In genomic region chr6:17930321-17930993, GRCh38 we compare ENCODE assay signal across 1 cellular context.
TF ChIP-seq lines count a peak whose summit lies in the region.

No MANE protein-coding gene starts in this region.

TF ChIP-seq in HepG2, 621 proteins besides CTCF, POLR2A, EP300 and RAD21 (continued from another document and continues in another):
- TF ChIP-seq, protein P1, sequence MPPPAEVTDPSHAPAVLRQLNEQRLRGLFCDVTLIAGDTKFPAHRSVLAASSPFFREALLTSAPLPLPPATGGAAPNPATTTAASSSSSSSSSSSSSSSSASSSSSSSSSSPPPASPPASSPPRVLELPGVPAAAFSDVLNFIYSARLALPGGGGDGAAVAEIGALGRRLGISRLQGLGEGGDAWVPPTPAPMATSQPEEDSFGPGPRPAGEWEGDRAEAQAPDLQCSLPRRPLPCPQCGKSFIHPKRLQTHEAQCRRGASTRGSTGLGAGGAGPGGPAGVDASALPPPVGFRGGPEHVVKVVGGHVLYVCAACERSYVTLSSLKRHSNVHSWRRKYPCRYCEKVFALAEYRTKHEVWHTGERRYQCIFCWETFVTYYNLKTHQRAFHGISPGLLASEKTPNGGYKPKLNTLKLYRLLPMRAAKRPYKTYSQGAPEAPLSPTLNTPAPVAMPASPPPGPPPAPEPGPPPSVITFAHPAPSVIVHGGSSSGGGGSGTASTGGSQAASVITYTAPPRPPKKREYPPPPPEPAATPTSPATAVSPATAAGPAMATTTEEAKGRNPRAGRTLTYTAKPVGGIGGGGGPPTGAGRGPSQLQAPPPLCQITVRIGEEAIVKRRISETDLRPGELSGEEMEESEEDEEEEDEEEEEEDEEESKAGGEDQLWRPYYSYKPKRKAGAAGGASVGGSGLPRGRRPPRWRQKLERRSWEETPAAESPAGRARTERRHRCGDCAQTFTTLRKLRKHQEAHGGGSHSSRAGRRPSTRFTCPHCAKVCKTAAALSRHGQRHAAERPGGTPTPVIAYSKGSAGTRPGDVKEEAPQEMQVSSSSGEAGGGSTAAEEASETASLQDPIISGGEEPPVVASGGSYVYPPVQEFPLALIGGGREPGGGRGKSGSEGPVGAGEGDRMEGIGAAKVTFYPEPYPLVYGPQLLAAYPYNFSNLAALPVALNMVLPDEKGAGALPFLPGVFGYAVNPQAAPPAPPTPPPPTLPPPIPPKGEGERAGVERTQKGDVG (CRISPR knock-in tag; IDR thresholded peaks at IDR 0.05; ENCODE audit: borderline replicate concordance): no peak
- TF ChIP-seq ZNF556 (CRISPR knock-in tag; IDR thresholded peaks at IDR 0.05; ENCODE audit: borderline replicate concordance): 0 out of 2 replicates have a peak, but pooled peaks have one; percentile 55
- TF ChIP-seq FOSL2 (CRISPR knock-in tag; IDR thresholded peaks at IDR 0.05): 0 out of 2 replicates have a peak, but pooled peaks have one; percentile 12
- TF ChIP-seq ZNF609 (CRISPR knock-in tag; IDR thresholded peaks at IDR 0.05; ENCODE audit: borderline replicate concordance): peak; percentile 55; the same call in 1 of the 2 replicates
- TF ChIP-seq ZIK1 (CRISPR knock-in tag; IDR thresholded peaks at IDR 0.05; ENCODE audit: borderline replicate concordance, low read depth): no peak
- TF ChIP-seq, protein P2, sequence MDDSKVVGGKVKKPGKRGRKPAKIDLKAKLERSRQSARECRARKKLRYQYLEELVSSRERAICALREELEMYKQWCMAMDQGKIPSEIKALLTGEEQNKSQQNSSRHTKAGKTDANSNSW (CRISPR knock-in tag; IDR thresholded peaks at IDR 0.05; ENCODE audit: borderline replicate concordance): no peak
- no peak for TF ChIP-seq HHEX (CRISPR knock-in tag; IDR thresholded peaks at IDR 0.05)
- TF ChIP-seq ZNF232 (CRISPR knock-in tag; IDR thresholded peaks at IDR 0.05; ENCODE audit: borderline replicate concordance): no peak
- TF ChIP-seq RAD51 (IDR thresholded peaks at IDR 0.05; ENCODE audit: borderline replicate concordance): no peak
- no peak for TF ChIP-seq ZNF331 (CRISPR knock-in tag; IDR thresholded peaks at IDR 0.05)
- peak; percentile 15; the same call in 1 of the 2 replicates for TF ChIP-seq HDAC2 (CRISPR knock-in tag; IDR thresholded peaks at IDR 0.05)
- no peak for TF ChIP-seq ZNF143 (CRISPR knock-in tag; IDR thresholded peaks at IDR 0.05)
- TF ChIP-seq, protein P3, sequence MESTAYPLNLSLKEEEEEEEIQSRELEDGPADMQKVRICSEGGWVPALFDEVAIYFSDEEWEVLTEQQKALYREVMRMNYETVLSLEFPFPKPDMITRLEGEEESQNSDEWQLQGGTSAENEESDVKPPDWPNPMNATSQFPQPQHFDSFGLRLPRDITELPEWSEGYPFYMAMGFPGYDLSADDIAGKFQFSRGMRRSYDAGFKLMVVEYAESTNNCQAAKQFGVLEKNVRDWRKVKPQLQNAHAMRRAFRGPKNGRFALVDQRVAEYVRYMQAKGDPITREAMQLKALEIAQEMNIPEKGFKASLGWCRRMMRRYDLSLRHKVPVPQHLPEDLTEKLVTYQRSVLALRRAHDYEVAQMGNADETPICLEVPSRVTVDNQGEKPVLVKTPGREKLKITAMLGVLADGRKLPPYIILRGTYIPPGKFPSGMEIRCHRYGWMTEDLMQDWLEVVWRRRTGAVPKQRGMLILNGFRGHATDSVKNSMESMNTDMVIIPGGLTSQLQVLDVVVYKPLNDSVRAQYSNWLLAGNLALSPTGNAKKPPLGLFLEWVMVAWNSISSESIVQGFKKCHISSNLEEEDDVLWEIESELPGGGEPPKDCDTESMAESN (CRISPR knock-in tag; conservative IDR thresholded peaks at IDR 0.05): no peak
- peak; percentile 64; the same call in 1 of the 2 replicates for TF ChIP-seq HOMEZ (CRISPR knock-in tag; IDR thresholded peaks at IDR 0.05; ENCODE audit: low read depth)
- TF ChIP-seq YEATS4 (CRISPR knock-in tag; IDR thresholded peaks at IDR 0.05; ENCODE audit: borderline replicate concordance): no peak
- TF ChIP-seq JARID2 (CRISPR knock-in tag; IDR thresholded peaks at IDR 0.05; ENCODE audit: insufficient replicate concordance): no peak
- TF ChIP-seq TFAP4 (IDR thresholded peaks at IDR 0.05; ENCODE audit: borderline replicate concordance, low read depth): 0 out of 2 replicates have a peak, but pooled peaks have one; percentile 10
- TF ChIP-seq ZNF44 (CRISPR knock-in tag; IDR thresholded peaks at IDR 0.05): no peak
- TF ChIP-seq ZFX (CRISPR knock-in tag; IDR thresholded peaks at IDR 0.05; ENCODE audit: low read depth): no peak
- TF ChIP-seq ZEB1 (IDR thresholded peaks at IDR 0.05; ENCODE audit: insufficient replicate concordance, low read depth): no peak
- no peak for TF ChIP-seq SMARCE1 (IDR thresholded peaks at IDR 0.05; ENCODE audit: borderline replicate concordance)
- no peak for TF ChIP-seq WIZ (CRISPR knock-in tag; IDR thresholded peaks at IDR 0.05)
- peak; percentile 68; the same call in 1 of the 2 replicates for TF ChIP-seq PITX1 (CRISPR knock-in tag; IDR thresholded peaks at IDR 0.05)
- TF ChIP-seq TBP (CRISPR knock-in tag; IDR thresholded peaks at IDR 0.05): no peak
- TF ChIP-seq RXRB (CRISPR knock-in tag; IDR thresholded peaks at IDR 0.05; ENCODE audit: borderline replicate concordance): peak; percentile 73
- TF ChIP-seq SUZ12 (IDR thresholded peaks at IDR 0.05; ENCODE audit: low read depth, low read length): no peak
- TF ChIP-seq, protein P4, sequence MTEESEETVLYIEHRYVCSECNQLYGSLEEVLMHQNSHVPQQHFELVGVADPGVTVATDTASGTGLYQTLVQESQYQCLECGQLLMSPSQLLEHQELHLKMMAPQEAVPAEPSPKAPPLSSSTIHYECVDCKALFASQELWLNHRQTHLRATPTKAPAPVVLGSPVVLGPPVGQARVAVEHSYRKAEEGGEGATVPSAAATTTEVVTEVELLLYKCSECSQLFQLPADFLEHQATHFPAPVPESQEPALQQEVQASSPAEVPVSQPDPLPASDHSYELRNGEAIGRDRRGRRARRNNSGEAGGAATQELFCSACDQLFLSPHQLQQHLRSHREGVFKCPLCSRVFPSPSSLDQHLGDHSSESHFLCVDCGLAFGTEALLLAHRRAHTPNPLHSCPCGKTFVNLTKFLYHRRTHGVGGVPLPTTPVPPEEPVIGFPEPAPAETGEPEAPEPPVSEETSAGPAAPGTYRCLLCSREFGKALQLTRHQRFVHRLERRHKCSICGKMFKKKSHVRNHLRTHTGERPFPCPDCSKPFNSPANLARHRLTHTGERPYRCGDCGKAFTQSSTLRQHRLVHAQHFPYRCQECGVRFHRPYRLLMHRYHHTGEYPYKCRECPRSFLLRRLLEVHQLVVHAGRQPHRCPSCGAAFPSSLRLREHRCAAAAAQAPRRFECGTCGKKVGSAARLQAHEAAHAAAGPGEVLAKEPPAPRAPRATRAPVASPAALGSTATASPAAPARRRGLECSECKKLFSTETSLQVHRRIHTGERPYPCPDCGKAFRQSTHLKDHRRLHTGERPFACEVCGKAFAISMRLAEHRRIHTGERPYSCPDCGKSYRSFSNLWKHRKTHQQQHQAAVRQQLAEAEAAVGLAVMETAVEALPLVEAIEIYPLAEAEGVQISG (CRISPR knock-in tag; IDR thresholded peaks at IDR 0.05): no peak
- no peak; the same call in 1 of the 2 replicates for TF ChIP-seq SMYD3 (CRISPR knock-in tag; IDR thresholded peaks at IDR 0.05)
- TF ChIP-seq ZNF879 (CRISPR knock-in tag; IDR thresholded peaks at IDR 0.05): no peak
- TF ChIP-seq ZNF710 (CRISPR knock-in tag; IDR thresholded peaks at IDR 0.05; ENCODE audit: borderline replicate concordance): 0 out of 2 replicates have a peak, but pooled peaks have one; percentile 25
- TF ChIP-seq IKZF5 (CRISPR knock-in tag; IDR thresholded peaks at IDR 0.05): no peak
- no peak for TF ChIP-seq ZNF546 (CRISPR knock-in tag; conservative IDR thresholded peaks at IDR 0.05)
- no peak for TF ChIP-seq SP2 (CRISPR knock-in tag; IDR thresholded peaks at IDR 0.05)
- no peak for TF ChIP-seq ZNF639 (CRISPR knock-in tag; conservative IDR thresholded peaks at IDR 0.05)
- no peak for TF ChIP-seq FOXC1 (CRISPR knock-in tag; IDR thresholded peaks at IDR 0.05; ENCODE audit: borderline replicate concordance)
- TF ChIP-seq TCF7L2 (IDR thresholded peaks at IDR 0.05; ENCODE audit: low read depth, low read length): no peak
